ENCODE assay signal across 24 cellular contexts in genomic region chr7:99209781-99210180, GRCh38. TPM values are rescaled to one million over a fixed set of nuclear protein-coding genes. Genes with fewer than 3 reads are reported as not detected.
DNase-seq lines count a peak whose midpoint lies in the region; ATAC-seq and TF ChIP-seq lines count a peak whose summit lies in the region.
"Had no signal": no experiment of that assay in that cellular context is flagged by ENCODE, and none has a peak within 500 bp of the region (broad histone marks: within the 10 kb centered on the region; RNA-seq: fewer than 3 reads in every experiment).

No MANE protein-coding gene starts in this region.

- no peak overlapping the region for H3K9ac ChIP-seq in endodermal cell (ENCODE audit: extremely low read depth, low read length, poor library complexity, severe bottlenecking)
- H3K9ac ChIP-seq: KMS-11 had no signal

- H3K9me3 Mint-ChIP-seq in endodermal cell (no peaks in the 10 kb centered on the region), type B pancreatic cell (peaks cover 5% of the 10 kb centered on the region)
- H3K9me3 Mint-ChIP-seq in stimulated activated naive B cell treated with anti-CD40 and anti-IgM and Interleukin-4, amounts not matched to agents 10 μg/mL and 1 μg/mL and 100 μg/mL, for 72 hours, result no peaks in the 10 kb centered on the region
- H3K9me3 Mint-ChIP-seq: activated naive CD4-positive, alpha-beta T cell treated with anti-CD3 and anti-CD28 coated beads, Interleukin-2, amount 50 U/mL, for 72 hours; mesothelial cell of epicardium; neural crest cell had no signal

- H3K9me2 ChIP-seq in PC-9 (ENCODE audit: insufficient read depth), result no peaks in the 10 kb centered on the region

- H3K27ac Mint-ChIP-seq in endodermal cell (peak overlapping the region; percentile 20), type B pancreatic cell (peak overlapping the region; percentile 96)
- no peak overlapping the region for H3K27ac Mint-ChIP-seq in stimulated activated naive B cell treated with anti-CD40 and anti-IgM and Interleukin-4, amounts not matched to agents 10 μg/mL and 1 μg/mL and 100 μg/mL, for 72 hours
- H3K27ac Mint-ChIP-seq: activated CD4-positive, alpha-beta T cell treated with anti-CD3 and anti-CD28 coated beads for 36 hours; activated naive CD4-positive, alpha-beta T cell treated with anti-CD3 and anti-CD28 coated beads, Interleukin-2, amount 50 U/mL, for 72 hours; mesothelial cell of epicardium had no signal

- H3K79me2 ChIP-seq in PC-9 (ENCODE audit: low read depth), result peaks cover 14% of the 10 kb centered on the region; the same call in 1 of the 2 replicates

- POLR2A ChIA-PET in PC-9 (lab: Charles Lee; ENCODE audit: unreplicated experiment), result no interaction called here

- no peak overlapping the region for H2AFZ ChIP-seq in PC-9

- H3K4me3 Mint-ChIP-seq in endodermal cell (no peak overlapping the region), type B pancreatic cell (peak overlapping the region; percentile 52)
- H3K4me3 Mint-ChIP-seq in stimulated activated naive B cell treated with anti-CD40 and anti-IgM and Interleukin-4, amounts not matched to agents 10 μg/mL and 1 μg/mL and 100 μg/mL, for 72 hours, result no peak overlapping the region
- H3K4me3 Mint-ChIP-seq: activated CD4-positive, alpha-beta T cell treated with anti-CD3 and anti-CD28 coated beads for 36 hours; mesothelial cell of epicardium; neural crest cell had no signal

- H3K4me1 Mint-ChIP-seq in endodermal cell, result peaks cover 13% of the 10 kb centered on the region
- peaks cover 4% of the 10 kb centered on the region for H3K4me1 Mint-ChIP-seq in type B pancreatic cell (ENCODE audit: unreplicated experiment)
- no peaks in the 10 kb centered on the region for H3K4me1 Mint-ChIP-seq in stimulated activated naive B cell treated with anti-CD40 and anti-IgM and Interleukin-4, amounts not matched to agents 10 μg/mL and 1 μg/mL and 100 μg/mL, for 72 hours
- H3K4me1 Mint-ChIP-seq: activated CD4-positive, alpha-beta T cell treated with anti-CD3 and anti-CD28 coated beads for 36 hours; mesothelial cell of epicardium; neural crest cell had no signal

- H3K27me3 ChIP-seq in PC-9 (ENCODE audit: insufficient read depth, low read depth) (no peaks in the 10 kb centered on the region), endodermal cell (ENCODE audit: control insufficient read depth, insufficient read depth, low read length, poor library complexity, severe bottlenecking) (no peaks in the 10 kb centered on the region), lower lobe of right lung (ENCODE audit: low read depth) (no peaks in the 10 kb centered on the region)
- H3K27me3 ChIP-seq: testis had no signal

- 84% methylated on average over 2 of the region's 2 CpGs; no CpG with 5 or more reads in 1 of the 2 experiments for WGBS in endodermal cell (ENCODE audit: insufficient coverage in 1 of 2, insufficient read length in 1 of 2), 2 experiments

- H3K36me3 Mint-ChIP-seq in endodermal cell (ENCODE audit: low read depth), result no peaks in the 10 kb centered on the region
- H3K36me3 Mint-ChIP-seq in type B pancreatic cell, result no peaks in the 10 kb centered on the region
- H3K36me3 Mint-ChIP-seq in stimulated activated naive B cell treated with anti-CD40 and anti-IgM and Interleukin-4, amounts not matched to agents 10 μg/mL and 1 μg/mL and 100 μg/mL, for 72 hours, result no peaks in the 10 kb centered on the region
- H3K36me3 Mint-ChIP-seq: activated naive CD4-positive, alpha-beta T cell treated with anti-CD3 and anti-CD28 coated beads, Interleukin-2, amount 50 U/mL, for 72 hours; mesothelial cell of epicardium had no signal

- H3K36me3 ChIP-seq in PC-9 (ENCODE audit: low read depth) (no peaks in the 10 kb centered on the region), endodermal cell (ENCODE audit: control insufficient read depth, insufficient read depth, low read length) (no peaks in the 10 kb centered on the region), lower lobe of right lung (no peaks in the 10 kb centered on the region)
- H3K36me3 ChIP-seq: esophagus muscularis mucosa had no signal

- H3K4me2 ChIP-seq in PC-9, result peak overlapping the region; percentile 67
- H3K4me2 ChIP-seq: KMS-11 had no signal

- CTCF ChIA-PET in PC-9 (lab: Charles Lee), result interaction anchor here (0.6 to 0.7 kb wide), 2 partner anchors 51 to 586 kb away, joined by 4 to 15 read pairs; no protein-coding TSS in a partner anchor

- H4K20me1 ChIP-seq in PC-9 (ENCODE audit: insufficient read depth), result no peaks in the 10 kb centered on the region

- TF ChIP-seq CTCF in PC-9 (conservative IDR thresholded peaks at IDR 0.05), result no peak
- TF ChIP-seq CTCF in endodermal cell (conservative IDR thresholded peaks at IDR 0.05), result no peak
- no peak for TF ChIP-seq CTCF in lower lobe of right lung (IDR thresholded peaks at IDR 0.05)
- TF ChIP-seq CTCF in type B pancreatic cell (conservative IDR thresholded peaks at IDR 0.05), result no peak

- H3K27ac ChIP-seq in PC-9 (peak overlapping the region; percentile 100), endodermal cell (ENCODE audit: low read depth, low read length) (no peak overlapping the region), lower lobe of right lung (peak overlapping the region; percentile 87)
- H3K27ac ChIP-seq: esophagus muscularis mucosa, KMS-11, psoas muscle, testis had no signal

- DNase-seq in PC-9, result no peak
- DNase-seq in endodermal cell, result no peak
- no peak for DNase-seq in lower lobe of right lung
- no peak for DNase-seq in type B pancreatic cell (ENCODE audit: extremely low spot score, unreplicated experiment)
- no peak for DNase-seq in stimulated activated naive B cell treated with anti-CD40 and anti-IgM and Interleukin-4, amounts not matched to agents 10 μg/mL and 1 μg/mL and 100 μg/mL, for 72 hours
- no peak for DNase-seq in middle frontal gyrus (ENCODE audit: extremely low spot score, low spot score)
- no peak for DNase-seq in RPMI8226
- DNase-seq in AML-193 (lab: John Stamatoyannopoulos, UW), result no peak
- DNase-seq: activated CD4-positive, alpha-beta T cell treated with anti-CD3 and anti-CD28 coated beads for 36 hours; aorta; cerebellar nuclear complex; DMS79 treated with DMSO at 0.1 percent for 48 hours; effector CD8-positive, alpha-beta T cell; NCI-H1694 treated with DMSO at 0.1 percent for 48 hours; psoas muscle; SIG-M5; testis had no signal

- no peaks in the 10 kb centered on the region for H3K27me3 Mint-ChIP-seq in endodermal cell (ENCODE audit: insufficient read depth)
- H3K27me3 Mint-ChIP-seq in type B pancreatic cell, result no peaks in the 10 kb centered on the region
- peaks cover 0 to 3% of the 10 kb centered on the region in 2 donors for H3K27me3 Mint-ChIP-seq in stimulated activated naive B cell treated with anti-CD40 and anti-IgM and Interleukin-4, amounts not matched to agents 10 μg/mL and 1 μg/mL and 100 μg/mL, for 72 hours

- intact Hi-C loops in PC-9 (cut with micrococcal nuclease; ENCODE audit: unreplicated experiment), result loop anchor here (1.0 to 5.0 kb wide), 6 partner anchors 8 to 167 kb away; no protein-coding TSS in a partner anchor
- intact Hi-C loops in lower lobe of right lung (cut with DNase I), result no loop called here

- H3K4me1 ChIP-seq in PC-9 (replicated peaks; ENCODE audit: insufficient read depth) (peaks cover 70% of the 10 kb centered on the region), endodermal cell (ENCODE audit: control insufficient read depth, insufficient read depth, low read length) (no peaks in the 10 kb centered on the region), lower lobe of right lung (no peaks in the 10 kb centered on the region)
- H3K4me1 ChIP-seq: esophagus muscularis mucosa, psoas muscle, testis had no signal

- H3K4me3 ChIP-seq in PC-9 (peak overlapping the region; percentile 20; the same call in 1 of the 2 replicates), endodermal cell (ENCODE audit: low read length) (no peak overlapping the region), lower lobe of right lung (no peak overlapping the region)
- H3K4me3 ChIP-seq: esophagus muscularis mucosa, psoas muscle, testis had no signal

- peaks cover 67% of the 10 kb centered on the region for H3F3A ChIP-seq in PC-9 (ENCODE audit: insufficient read depth, low read depth)

- peak; percentile 34 to 35 for ATAC-seq in lower lobe of right lung
- no peak for ATAC-seq in stimulated activated naive B cell treated with anti-CD40 and anti-IgM and Interleukin-4, amounts not matched to agents 10 μg/mL and 1 μg/mL and 100 μg/mL, for 72 hours (replicated peaks)
- ATAC-seq: activated CD4-positive, alpha-beta T cell treated with anti-CD3 and anti-CD28 coated beads for 36 hours; activated naive CD4-positive, alpha-beta T cell treated with anti-CD3 and anti-CD28 coated beads, Interleukin-2, amount 50 U/mL, for 72 hours; psoas muscle had no signal

- 0 out of 2 replicates have a peak, but pooled peaks cover 5% of the 10 kb centered on the region for H3K9me3 ChIP-seq in PC-9 (ENCODE audit: insufficient read depth, low read depth)
- H3K9me3 ChIP-seq in endodermal cell (ENCODE audit: control insufficient read depth, low read length), result no peaks in the 10 kb centered on the region
- no peaks in the 10 kb centered on the region for H3K9me3 ChIP-seq in lower lobe of right lung
- H3K9me3 ChIP-seq: esophagus muscularis mucosa, psoas muscle, testis had no signal

- BruUV-seq in PC-9 (replicated peaks; lab: Mats Ljungman, UMichigan), result no TSS peak

RNA-seq across cellular contexts. Expression of gene KPNA7, which starts 1.9 kb away (rescaled TPM):
- total RNA-seq in PC-9 (2021) (3.6 and 4.2 TPM in 2 replicates), endodermal cell (not detected), lower lobe of right lung (0.71 TPM), type B pancreatic cell (ENCODE audit: low replicate concordance) (0.17 and 0.48 TPM in 2 replicates)
- polyA plus RNA-seq in endodermal cell (2013, experiment 1 of 2), result not detected
- polyA plus RNA-seq in endodermal cell (2013, experiment 2 of 2), result not detected
- total RNA-seq: activated CD4-positive, alpha-beta T cell treated with anti-CD3 and anti-CD28 coated beads for 36 hours; aorta; esophagus muscularis mucosa; mesothelial cell of epicardium; neural crest cell; psoas muscle; skeletal muscle tissue; T-helper 1 cell treated with Interleukin-12 subunit alpha and Interleukin-12 subunit beta and Interleukin-4 antibody, amounts not matched to agents 30 ng/mL and 1 ng/mL, for 36 hours had no signal
- polyA plus RNA-seq: aorta, psoas muscle had no signal

Comparison
In these comparisons a context has a peak if more than half of its experiments do, and no peak if none do; other contexts are left out.
1. ATAC-seq: peak in lower lobe of right lung (2 of 2); none in stimulated activated naive B cell treated with anti-CD40 and anti-IgM and Interleukin-4, amounts not matched to agents 10 μg/mL and 1 μg/mL and 100 μg/mL, for 72 hours (0 of 2).